19 cellular contexts compared by ENCODE assay signal in the genomic region with DNA sequence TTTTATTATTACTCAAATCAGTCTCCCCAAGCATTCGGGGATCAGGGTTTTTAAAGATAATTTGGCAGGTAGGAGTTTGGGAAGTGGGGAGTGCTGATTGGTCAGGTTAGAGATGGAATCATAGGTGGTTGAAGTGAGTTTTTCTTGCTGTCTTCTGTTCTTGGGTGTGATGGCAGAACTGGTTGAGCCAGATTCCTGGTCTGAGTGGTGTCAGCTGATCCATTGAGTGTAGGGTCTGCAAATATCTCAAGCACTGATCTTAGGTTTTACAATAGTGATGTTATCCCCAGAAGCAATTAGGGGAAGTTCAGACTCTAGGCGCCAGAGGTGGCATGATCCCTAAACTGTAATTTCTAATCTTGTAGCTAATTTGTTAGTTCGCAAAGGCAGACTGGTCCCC. TPM values are rescaled to one million over a fixed set of nuclear protein-coding genes. Genes with fewer than 3 reads are reported as not detected.
DNase-seq lines count a peak whose midpoint lies in the region; ATAC-seq, FAIRE-seq and TF ChIP-seq lines count a peak whose summit lies in the region.
"Had no signal": no experiment of that assay in that cellular context is flagged by ENCODE, and none has a peak within 500 bp of the region (broad histone marks: within the 10 kb centered on the region; RNA-seq: fewer than 3 reads in every experiment).

No MANE protein-coding gene starts in this region.

- no peak overlapping the region for H3K27ac ChIP-seq in keratinocyte (ENCODE audit: control insufficient read depth, insufficient read depth, low read length)
- H3K27ac ChIP-seq: colonic mucosa, stomach had no signal

- no peaks in the 10 kb centered on the region for H3K27me3 ChIP-seq in keratinocyte (ENCODE audit: control insufficient read depth, extremely low read depth, insufficient read depth, low read length)
- H3K27me3 ChIP-seq: colonic mucosa, MG63, stomach had no signal

- H3K4me3 ChIP-seq in keratinocyte (ENCODE audit: control insufficient read depth in 2 of 3, extremely low read depth in 1 of 3, insufficient read depth in 2 of 3, low read depth in 1 of 3, low read length in 3 of 3), result no peak overlapping the region
- H3K4me3 ChIP-seq: colonic mucosa, MG63, stomach had no signal

- no peaks in the 10 kb centered on the region for H3K36me3 Mint-ChIP-seq in type B pancreatic cell
- H3K36me3 Mint-ChIP-seq: activated CD8-positive, alpha-beta memory T cell treated with anti-CD3 and anti-CD28 coated beads, Interleukin-2, amount 10 ng/mL, durations not matched to agents 7 days and 5 days had no signal

- DNase-seq in NCI-H1417 (lab: John Stamatoyannopoulos, UW), result peak; percentile 25 to 64 (median 27)
- no peak for DNase-seq in NCI-H1417 treated with DMSO at 0.1 percent for 48 hours (lab: John Stamatoyannopoulos, UW)
- peak; percentile 2 for DNase-seq in NCI-H526 treated with DMSO at 0.1 percent for 48 hours (lab: John Stamatoyannopoulos, UW)
- no peak for DNase-seq in keratinocyte (ENCODE audit: low read depth, low spot score)
- DNase-seq in type B pancreatic cell (ENCODE audit: extremely low spot score, unreplicated experiment), result no peak
- DNase-seq in EL, result no peak
- DNase-seq in G401 (ENCODE audit: low spot score), result no peak
- DNase-seq: 8988T; activated CD8-positive, alpha-beta memory T cell treated with anti-CD3 and anti-CD28 coated beads, Interleukin-2, amount 10 ng/mL, durations not matched to agents 7 days and 5 days; activated gamma-delta T cell; aorta; colonic mucosa; GDM1; MG63; NCI-H226; stomach had no signal

- no peak for TF ChIP-seq CTCF in keratinocyte (optimal IDR thresholded peaks at IDR 0.05 in 1 of 3, IDR thresholded peaks at IDR 0.05 in 1 of 3, conservative IDR thresholded peaks at IDR 0.05 in 1 of 3; ENCODE audit: extremely low read depth in 1 of 3, insufficient read depth in 2 of 3, low read length in 3 of 3)
- no peak for TF ChIP-seq CTCF in type B pancreatic cell (conservative IDR thresholded peaks at IDR 0.05)

- peak overlapping the region; percentile 80 for H3K4me3 Mint-ChIP-seq in type B pancreatic cell
- H3K4me3 Mint-ChIP-seq: activated CD8-positive, alpha-beta memory T cell treated with anti-CD3 and anti-CD28 coated beads, Interleukin-2, amount 10 ng/mL, durations not matched to agents 7 days and 5 days; CD14-positive monocyte had no signal

- peaks cover 20% of the 10 kb centered on the region for H3K4me1 ChIP-seq in keratinocyte (ENCODE audit: control insufficient read depth, extremely low read depth, insufficient read depth, low read length)
- H3K4me1 ChIP-seq: colonic mucosa had no signal

- peak; percentile 32 for FAIRE-seq in keratinocyte (lab: Jason Lieb, UNC)

- ATAC-seq in HG03457 (IDR thresholded peaks at IDR 0.05; ENCODE audit: unreplicated experiment), result no peak
- ATAC-seq: activated CD8-positive, alpha-beta memory T cell treated with anti-CD3 and anti-CD28 coated beads, Interleukin-2, amount 10 ng/mL, durations not matched to agents 7 days and 5 days; Panc1 had no signal

- H3K9ac ChIP-seq in keratinocyte (ENCODE audit: control insufficient read depth, extremely low read depth, insufficient read depth, low read length), result no peak overlapping the region

- no peaks in the 10 kb centered on the region for H3K79me2 ChIP-seq in keratinocyte (ENCODE audit: control insufficient read depth, insufficient read depth, low read length)

- dilution Hi-C loops in keratinocyte (cut with MboI; ENCODE audit: extremely low pct_ligation_motif_present, low sequenced_read_pairs), result no loop called here

- H3K9me1 ChIP-seq in keratinocyte (ENCODE audit: control insufficient read depth, extremely low read depth, insufficient read depth, low read length), result no peaks in the 10 kb centered on the region

- no peaks in the 10 kb centered on the region for H3K9me3 Mint-ChIP-seq in type B pancreatic cell
- H3K9me3 Mint-ChIP-seq: CD14-positive monocyte had no signal

- in situ Hi-C loops in G401 (cut with HindIII; ENCODE audit: low sequenced_read_pairs), result no loop called here

- peak overlapping the region; percentile 90 for H3K27ac Mint-ChIP-seq in type B pancreatic cell
- H3K27ac Mint-ChIP-seq: activated CD8-positive, alpha-beta memory T cell treated with anti-CD3 and anti-CD28 coated beads, Interleukin-2, amount 10 ng/mL, durations not matched to agents 7 days and 5 days had no signal

- no peaks in the 10 kb centered on the region for H3K9me3 ChIP-seq in keratinocyte (ENCODE audit: control insufficient read depth, low read depth, low read length)
- H3K9me3 ChIP-seq: colonic mucosa, MG63, stomach had no signal

- no peaks in the 10 kb centered on the region for H3K36me3 ChIP-seq in keratinocyte (ENCODE audit: control insufficient read depth in 2 of 2, extremely low read depth in 1 of 2, insufficient read depth in 2 of 2, low read length in 2 of 2)
- H3K36me3 ChIP-seq: colonic mucosa, MG63, stomach had no signal

- H2AFZ ChIP-seq in keratinocyte (ENCODE audit: control insufficient read depth, low read length), result peak overlapping the region; percentile 71

- H3K4me2 ChIP-seq in keratinocyte (ENCODE audit: control insufficient read depth, extremely low read depth, insufficient read depth, low read depth, low read length), result no peak overlapping the region

- peaks cover 15% of the 10 kb centered on the region for H3K4me1 Mint-ChIP-seq in type B pancreatic cell (ENCODE audit: unreplicated experiment)

- H3K27me3 Mint-ChIP-seq in type B pancreatic cell, result no peaks in the 10 kb centered on the region
- H3K27me3 Mint-ChIP-seq: activated CD8-positive, alpha-beta memory T cell treated with anti-CD3 and anti-CD28 coated beads, Interleukin-2, amount 10 ng/mL, durations not matched to agents 7 days and 5 days had no signal

- no peaks in the 10 kb centered on the region for H4K20me1 ChIP-seq in keratinocyte (ENCODE audit: control insufficient read depth, extremely low read depth, insufficient read depth, low read length)

RNA-seq across cellular contexts. Expression of a gene that starts 20.6 kb away (rescaled TPM):
- 2.5 to 4.7 TPM (median 3.2 TPM) in 3 replicates for polyA plus RNA-seq in keratinocyte
- 0.61 TPM for polyA plus RNA-seq in keratinocyte (2011; ENCODE audit: low read depth)
- 1.4 and 1.5 TPM in 2 replicates for polyA plus RNA-seq in keratinocyte (2011; cell fraction: cytosol; rRNA removed)
- 12.4 and 13.7 TPM in 2 replicates for polyA plus RNA-seq in keratinocyte (2011; cell fraction: nucleus; rRNA removed)
- polyA plus RNA-seq in keratinocyte (2012; ENCODE audit: low replicate concordance), result 1.3 and 2.6 TPM in 2 replicates
- polyA minus RNA-seq in keratinocyte, result 7.7 to 13.6 TPM (median 8.4 TPM) in 3 replicates
- polyA minus RNA-seq in keratinocyte (2011; cell fraction: cytosol; rRNA and poly(A)+ RNA removed), result 1.5 TPM
- polyA minus RNA-seq in keratinocyte (2011; cell fraction: nucleus; rRNA and poly(A)+ RNA removed), result 9.8 and 13.0 TPM in 2 replicates
- 8.6 and 18.0 TPM in 2 replicates for total RNA-seq in type B pancreatic cell (ENCODE audit: low replicate concordance)
- 0.18 and 0.44 TPM in 2 replicates for total RNA-seq in G401 (2014; rRNA removed; shearing (Covaris generic))

RNA-seq across cellular contexts. Expression of a gene that starts 27.5 kb away (rescaled TPM):
- 3.8 to 5.5 TPM (median 5.2 TPM) in 3 replicates for polyA plus RNA-seq in keratinocyte
- 5.4 TPM for polyA plus RNA-seq in keratinocyte (2011; ENCODE audit: low read depth)
- 0.99 and 1.9 TPM in 2 replicates for polyA plus RNA-seq in keratinocyte (2011; cell fraction: cytosol; rRNA removed)
- 8.2 and 13.1 TPM in 2 replicates for polyA plus RNA-seq in keratinocyte (2011; cell fraction: nucleus; rRNA removed)
- polyA plus RNA-seq in keratinocyte (2012; ENCODE audit: low replicate concordance), result 3.9 and 4.7 TPM in 2 replicates
- 1.9 to 8.1 TPM (median 5.1 TPM) in 3 replicates for polyA minus RNA-seq in keratinocyte
- polyA minus RNA-seq in keratinocyte (2011; cell fraction: cytosol; rRNA and poly(A)+ RNA removed), result 5.6 TPM
- polyA minus RNA-seq in keratinocyte (2011; cell fraction: nucleus; rRNA and poly(A)+ RNA removed), result 6.0 and 10.0 TPM in 2 replicates
- 27.5 and 29.2 TPM in 2 replicates for total RNA-seq in type B pancreatic cell (ENCODE audit: low replicate concordance)
- total RNA-seq in G401 (2014; rRNA removed; shearing (Covaris generic)), result 11.4 and 14.7 TPM in 2 replicates

RNA-seq across cellular contexts. Expression of a gene that starts 27.9 kb away (rescaled TPM):
- 30.5 to 44.7 TPM (median 33.7 TPM) in 3 replicates for polyA plus RNA-seq in keratinocyte
- 10.9 TPM for polyA plus RNA-seq in keratinocyte (2011; ENCODE audit: low read depth)
- polyA plus RNA-seq in keratinocyte (2011; cell fraction: cytosol; rRNA removed), result 24.6 and 49.4 TPM in 2 replicates
- 33.1 and 35.9 TPM in 2 replicates for polyA plus RNA-seq in keratinocyte (2011; cell fraction: nucleus; rRNA removed)
- 15.2 and 25.0 TPM in 2 replicates for polyA plus RNA-seq in keratinocyte (2012; ENCODE audit: low replicate concordance)
- 32.4 to 49.3 TPM (median 32.5 TPM) in 3 replicates for polyA minus RNA-seq in keratinocyte
- 23.8 TPM for polyA minus RNA-seq in keratinocyte (2011; cell fraction: cytosol; rRNA and poly(A)+ RNA removed)
- 15.5 and 37.1 TPM in 2 replicates for polyA minus RNA-seq in keratinocyte (2011; cell fraction: nucleus; rRNA and poly(A)+ RNA removed)
- 29.5 and 41.0 TPM in 2 replicates for total RNA-seq in type B pancreatic cell (ENCODE audit: low replicate concordance)
- total RNA-seq in G401 (2014; rRNA removed; shearing (Covaris generic)), result 82.5 and 84.7 TPM in 2 replicates

Comparison
In these comparisons a context has a peak if more than half of its experiments do, and no peak if none do; other contexts are left out.
1. DNase-seq: peak in NCI-H1417 (3 of 3) and NCI-H526 treated with DMSO at 0.1 percent for 48 hours (single experiment); none in NCI-H1417 treated with DMSO at 0.1 percent for 48 hours (single experiment), keratinocyte (single experiment), type B pancreatic cell (single experiment), EL (single experiment) and G401 (single experiment).